16 cellular contexts compared by ENCODE assay signal in the genomic region with DNA sequence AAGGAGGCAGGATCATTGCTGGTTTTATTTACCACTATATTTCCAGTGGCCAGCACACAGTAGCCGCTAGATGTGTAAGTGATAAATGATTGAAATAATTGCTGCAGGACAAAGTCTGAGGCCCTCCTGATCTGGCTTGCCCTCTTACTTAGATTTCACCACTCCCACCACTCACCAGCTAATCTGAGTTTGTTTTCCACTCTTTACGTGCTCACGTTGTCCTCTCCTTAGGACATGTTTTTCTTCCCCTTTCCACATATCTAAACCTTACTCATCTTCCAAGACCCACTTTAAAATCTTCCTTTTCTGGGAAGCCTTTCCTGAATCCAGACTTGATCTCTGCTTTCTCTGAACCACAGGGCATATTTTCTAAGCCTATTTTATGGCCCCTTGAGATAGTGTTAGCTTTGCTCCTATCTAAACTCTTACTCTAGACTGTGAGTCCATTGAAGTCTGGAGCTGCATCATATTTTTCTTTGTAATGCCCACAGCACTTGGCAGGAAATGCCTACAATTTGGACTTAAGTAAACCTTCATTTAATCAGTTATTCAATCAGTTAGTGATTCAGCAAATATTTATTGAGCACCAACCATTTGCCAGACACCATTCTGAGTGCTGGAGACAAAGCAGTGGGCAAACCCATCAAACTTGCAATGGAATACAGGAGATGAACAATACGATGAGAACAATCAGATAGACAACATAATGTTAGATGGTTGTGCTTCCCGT. TPM values are rescaled to one million over a fixed set of nuclear protein-coding genes. Genes with fewer than 3 reads are reported as not detected.
A peak's percentile ranks its signal among the peaks of the same experiment; 100 is the strongest.
DNase-seq lines count a peak whose midpoint lies in the region; ATAC-seq, FAIRE-seq and TF ChIP-seq lines count a peak whose summit lies in the region.
"Had no signal": no experiment of that assay in that cellular context is flagged by ENCODE, and none has a peak within 500 bp of the region (broad histone marks: within the 10 kb centered on the region; RNA-seq: fewer than 3 reads in every experiment).

No MANE protein-coding gene starts in this region.

- H3K36me3 ChIP-seq in heart left ventricle (peaks cover 0 to 38% (median 35%) of the 10 kb centered on the region in 9 donors), astrocyte (ENCODE audit: insufficient read depth, low read length) (peaks cover 11% of the 10 kb centered on the region), lung (ENCODE audit: control insufficient read depth in 2 of 2, insufficient read depth in 2 of 2, low read length in 2 of 2) (peaks cover 0 to 3% of the 10 kb centered on the region in 2 donors), thoracic aorta (peaks cover 15% of the 10 kb centered on the region)

- peak overlapping the region; percentile 6 to 72 (median 59) for H3K4me3 ChIP-seq in heart left ventricle
- H3K4me3 ChIP-seq in astrocyte (ENCODE audit: insufficient read depth, low read depth, low read length), result peak overlapping the region; percentile 63
- peak overlapping the region; percentile 28 for H3K4me3 ChIP-seq in lung
- peak overlapping the region; percentile 71 for H3K4me3 ChIP-seq in thoracic aorta

- no peaks in the 10 kb centered on the region for H3K27me3 ChIP-seq in heart left ventricle
- H3K27me3 ChIP-seq in astrocyte (ENCODE audit: insufficient read depth, low read length), result no peaks in the 10 kb centered on the region
- H3K27me3 ChIP-seq in lung (ENCODE audit: control insufficient read depth, insufficient read depth), result no peaks in the 10 kb centered on the region
- H3K27me3 ChIP-seq in thoracic aorta (replicated peaks; ENCODE audit: insufficient read depth), result no peaks in the 10 kb centered on the region

- no peak overlapping the region for H3K27ac Mint-ChIP-seq in astrocyte (ENCODE audit: unreplicated experiment)
- H3K27ac Mint-ChIP-seq in Calu3 (ENCODE audit: unreplicated experiment), result no peak overlapping the region
- H3K27ac Mint-ChIP-seq: activated T-helper 17 cell treated with anti-CD3 and anti-CD28 coated beads, Interleukin-2, amount 50 U/mL, for 72 hours; stimulated activated naive B cell treated with anti-CD40 and anti-IgM and Interleukin-4, amounts not matched to agents 10 μg/mL and 1 μg/mL and 100 μg/mL, for 72 hours; WTC11 had no signal

- TF ChIP-seq CTCF in heart left ventricle (IDR thresholded peaks at IDR 0.05) (no peak), astrocyte (IDR thresholded peaks at IDR 0.05; ENCODE audit: insufficient read depth, low read depth, low read length) (no peak), lung (IDR thresholded peaks at IDR 0.05; ENCODE audit: control extremely low read depth, extremely low read depth) (no peak), thoracic aorta (IDR thresholded peaks at IDR 0.05) (no peak), Calu3 (IDR thresholded peaks at IDR 0.05; ENCODE audit: unreplicated experiment) (no peak)

- no peaks in the 10 kb centered on the region for H3K9me3 ChIP-seq in heart left ventricle
- H3K9me3 ChIP-seq in astrocyte (ENCODE audit: insufficient read depth, low read depth, low read length), result no peaks in the 10 kb centered on the region
- peaks cover 0 to 2% of the 10 kb centered on the region in 2 donors for H3K9me3 ChIP-seq in lung (ENCODE audit: control insufficient read depth in 2 of 2, insufficient read depth in 1 of 2, low read length in 1 of 2)
- H3K9me3 ChIP-seq in thoracic aorta, result no peaks in the 10 kb centered on the region

- peak overlapping the region; percentile 51 for H3K9ac ChIP-seq in astrocyte (ENCODE audit: low read length)

- CTCF ChIA-PET in Calu3 (lab: Charles Lee), result no interaction called here

- H4K20me1 ChIP-seq in astrocyte (ENCODE audit: insufficient read depth, low read length), result peaks cover 36% of the 10 kb centered on the region

- H3K4me3 Mint-ChIP-seq in astrocyte (ENCODE audit: unreplicated experiment) (peak overlapping the region; percentile 69), Calu3 (ENCODE audit: low read depth, unreplicated experiment) (no peak overlapping the region)
- H3K4me3 Mint-ChIP-seq: activated T-helper 17 cell treated with anti-CD3 and anti-CD28 coated beads, Interleukin-2, amount 50 U/mL, for 72 hours; stimulated activated naive B cell treated with anti-CD40 and anti-IgM and Interleukin-4, amounts not matched to agents 10 μg/mL and 1 μg/mL and 100 μg/mL, for 72 hours; WTC11 had no signal

- H3K27me3 Mint-ChIP-seq in astrocyte (ENCODE audit: low read depth, unreplicated experiment) (peaks cover 2% of the 10 kb centered on the region), Calu3 (ENCODE audit: unreplicated experiment) (no peaks in the 10 kb centered on the region)
- H3K27me3 Mint-ChIP-seq: stimulated activated naive B cell treated with anti-CD40 and anti-IgM and Interleukin-4, amounts not matched to agents 10 μg/mL and 1 μg/mL and 100 μg/mL, for 72 hours had no signal

- no peak for ATAC-seq in heart left ventricle
- ATAC-seq in left ventricle myocardium superior, result no peak
- ATAC-seq in lung (ENCODE audit: insufficient read depth, low FRiP score), result no peak
- no peak for ATAC-seq in thoracic aorta (ENCODE audit: insufficient number of reproducible peaks, low FRiP score, low read depth)
- ATAC-seq in GM18520 (IDR thresholded peaks at IDR 0.05; ENCODE audit: unreplicated experiment), result no peak
- ATAC-seq in HG03108 (IDR thresholded peaks at IDR 0.05; ENCODE audit: unreplicated experiment), result no peak
- ATAC-seq: activated T-helper 17 cell treated with anti-CD3 and anti-CD28 coated beads, Interleukin-2, amount 50 U/mL, for 72 hours; stimulated activated naive B cell treated with anti-CD40 and anti-IgM and Interleukin-4, amounts not matched to agents 10 μg/mL and 1 μg/mL and 100 μg/mL, for 72 hours; WTC11 had no signal

- H2AFZ ChIP-seq in astrocyte (ENCODE audit: low read depth, low read length), result no peak overlapping the region

- intact Hi-C loops in heart left ventricle (cut with DNase I), result loop anchor here in 1 of 10 donors (10.0 kb wide), 1 partner anchor 62 kb away; no protein-coding TSS in a partner anchor
- intact Hi-C loops in left ventricle myocardium superior (cut with micrococcal nuclease), result no loop called here
- intact Hi-C loops in Calu3 (cut with micrococcal nuclease; ENCODE audit: unreplicated experiment), result no loop called here

- H3K36me3 Mint-ChIP-seq in astrocyte (ENCODE audit: low read depth, unreplicated experiment) (no peaks in the 10 kb centered on the region), Calu3 (ENCODE audit: insufficient read depth, unreplicated experiment) (no peaks in the 10 kb centered on the region)
- H3K36me3 Mint-ChIP-seq: WTC11 had no signal

- H3K79me2 ChIP-seq in astrocyte (ENCODE audit: insufficient read depth, low read length), result peaks cover 59% of the 10 kb centered on the region

- H3K9me3 Mint-ChIP-seq in astrocyte (ENCODE audit: unreplicated experiment), result peaks cover 4% of the 10 kb centered on the region
- peaks cover 3% of the 10 kb centered on the region for H3K9me3 Mint-ChIP-seq in Calu3 (ENCODE audit: low read depth, unreplicated experiment)
- H3K9me3 Mint-ChIP-seq: activated T-helper 17 cell treated with anti-CD3 and anti-CD28 coated beads, Interleukin-2, amount 50 U/mL, for 72 hours; stimulated activated naive B cell treated with anti-CD40 and anti-IgM and Interleukin-4, amounts not matched to agents 10 μg/mL and 1 μg/mL and 100 μg/mL, for 72 hours; WTC11 had no signal

- H3K4me2 ChIP-seq in astrocyte (ENCODE audit: low read length), result peak overlapping the region; percentile 90

- TF ChIP-seq POLR2A in heart left ventricle (IDR thresholded peaks at IDR 0.05), result no peak

- H3K27ac ChIP-seq in heart left ventricle (peak overlapping the region in 6 of 12 donors; percentile 1 to 95 (median 48)), astrocyte (ENCODE audit: low read depth, low read length) (peak overlapping the region; percentile 4), lung (ENCODE audit: low read depth in 1 of 2, low read length in 1 of 2) (peak overlapping the region; percentile 23 to 63), thoracic aorta (peak overlapping the region in 1 of 2 donors; percentile 23)

- FAIRE-seq in astrocyte (lab: Jason Lieb, UNC), result no peak

- DNase-seq in heart left ventricle (no peak), left ventricle myocardium superior (no peak), astrocyte (ENCODE audit: low read depth) (peak; percentile 25), lung (ENCODE audit: low spot score) (no peak), thoracic aorta (ENCODE audit: low spot score) (no peak), Calu3 (no peak)
- DNase-seq: cerebellar nuclear complex; NCI-H1694; SHP77 treated with DMSO at 0.1 percent for 48 hours; stimulated activated naive B cell treated with anti-CD40 and anti-IgM and Interleukin-4, amounts not matched to agents 10 μg/mL and 1 μg/mL and 100 μg/mL, for 72 hours had no signal

- BruUV-seq in Calu3 (replicated peaks; lab: Mats Ljungman, UMichigan), result no TSS peak

- H3K4me1 ChIP-seq in heart left ventricle (peaks cover 0 to 70% (median 13%) of the 10 kb centered on the region in 12 donors), astrocyte (ENCODE audit: insufficient read depth, low read length) (peaks cover 18% of the 10 kb centered on the region), lung (ENCODE audit: control insufficient read depth in 2 of 2, insufficient read depth in 2 of 2, low read length in 2 of 2) (no peaks in the 10 kb centered on the region), thoracic aorta (ENCODE audit: control insufficient read depth in 1 of 2, low read depth in 2 of 2) (peaks cover 6 to 33% of the 10 kb centered on the region in 2 donors)

- H3K4me1 Mint-ChIP-seq in astrocyte (ENCODE audit: low read depth, unreplicated experiment) (peaks cover 22% of the 10 kb centered on the region), Calu3 (ENCODE audit: low read depth, unreplicated experiment) (no peaks in the 10 kb centered on the region)
- H3K4me1 Mint-ChIP-seq: activated T-helper 17 cell treated with anti-CD3 and anti-CD28 coated beads, Interleukin-2, amount 50 U/mL, for 72 hours had no signal

- 28 to 39% (median 34%) methylated on average over 5 of the region's 5 CpGs for WGBS in heart left ventricle, 4 donors
- WGBS in lung, 2 donors, result 26 to 32% methylated on average over 5 of the region's 5 CpGs

RNA-seq across cellular contexts. Expression of gene TLR4, which starts 2.4 kb away (rescaled TPM):
- total RNA-seq in heart left ventricle (10 to 100 TPM in 6 of 9 donors, 1 to 10 TPM in 3; 8.5 to 37.4 (median 11.0) TPM), left ventricle myocardium superior (14.4 TPM), astrocyte (7.4 and 9.1 TPM in 2 replicates), lung (10 to 100 TPM; 19.0 to 32.7 TPM), thoracic aorta (10 to 100 TPM; 78.2 to 94.5 TPM), Calu3 (2022) (0.12 and 0.64 TPM in 2 replicates)
- polyA plus RNA-seq in heart left ventricle (1 to 10 TPM; 2.0 to 3.2 TPM), lung (10 to 100 TPM in 1 of 2 donors, 1 to 10 TPM in 1; 4.5 to 41.6 TPM)
- total RNA-seq: activated T-helper 17 cell treated with anti-CD3 and anti-CD28 coated beads, Interleukin-2, amount 50 U/mL, for 72 hours; G401 had no signal
- polyA plus RNA-seq: AG04450 had no signal
